Comparison of ENCODE assay signal across 11 cellular contexts in genomic region chr5:91963166-91963565, GRCh38.
"Had no signal": no experiment of that assay in that cellular context is flagged by ENCODE, and none has a peak within 500 bp of the region (broad histone marks: within the 10 kb centered on the region; RNA-seq: fewer than 3 reads in every experiment).

No MANE protein-coding gene starts in this region.

- H3K9ac ChIP-seq: GM23248 had no signal

- H3K4me3 ChIP-seq: GM23248, GM23338, HAP-1 had no signal

- H3K4me2 ChIP-seq: GM23338 had no signal

- ATAC-seq: GM23338, HCT116 had no signal

- FAIRE-seq: H1, H54 had no signal

- H2AFZ ChIP-seq: GM23248, GM23338 had no signal

- H3K27ac ChIP-seq: GM23248 had no signal

- H3K4me1 ChIP-seq: HAP-1 had no signal

- H3K36me3 ChIP-seq: HAP-1 had no signal

- DNase-seq: GM23248, GOT3, H7, H9, HCEC 1CT, HFFc6 had no signal

- H3K9me3 ChIP-seq: HAP-1 had no signal
